ENCODE assay signal across 8 cellular contexts in the genomic region with DNA sequence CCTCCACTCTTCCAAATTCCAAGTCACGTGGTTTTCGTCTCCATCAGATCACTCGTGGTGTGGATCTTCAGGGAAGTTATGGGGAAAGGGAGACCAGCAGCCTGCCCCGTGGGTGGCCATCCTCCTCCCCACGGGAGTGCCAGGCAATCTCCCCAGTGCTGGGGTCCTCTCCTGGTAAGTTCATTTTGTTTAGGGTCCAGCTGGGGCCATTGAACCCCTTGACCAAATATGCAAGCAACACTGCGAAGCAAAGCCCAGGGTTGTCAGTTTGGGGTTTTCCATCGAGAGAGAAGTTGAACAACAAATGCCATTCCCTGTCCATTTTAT. TPM values are rescaled to one million over a fixed set of nuclear protein-coding genes. Genes with fewer than 3 reads are reported as not detected.
DNase-seq lines count a peak whose midpoint lies in the region; ATAC-seq, FAIRE-seq and TF ChIP-seq lines count a peak whose summit lies in the region.

No MANE protein-coding gene starts in this region.

- DNase-seq in Calu3 (no peak), RWPE2 (ENCODE audit: low spot score) (no peak), epithelial cell of esophagus (ENCODE audit: low read depth) (no peak), pancreas (peak in 2 of 6 donors; percentile 25 to 39)
- no peak for DNase-seq in stimulated activated CD4-positive, alpha-beta T cell treated with anti-CD3 and anti-CD28 coated beads, Interleukin-2, amount 100 ng/mL, for 48 hours
- DNase-seq in stimulated activated CD4-positive, alpha-beta T cell treated with anti-CD3 and anti-CD28 coated beads, Interleukin-15, amount 100 ng/mL, for 24 hours: no peak

- H3K4me1 ChIP-seq in RWPE2 (ENCODE audit: insufficient read depth, poor library complexity, severe bottlenecking) (peaks cover 13% of the 10 kb centered on the region), pancreas (peaks cover 4 to 15% (median 11%) of the 10 kb centered on the region in 3 donors)

- H3K27me3 Mint-ChIP-seq in Calu3 (ENCODE audit: unreplicated experiment): peaks cover 12% of the 10 kb centered on the region

- peak overlapping the region; percentile 95 for H3K27ac Mint-ChIP-seq in Calu3 (ENCODE audit: unreplicated experiment)

- ATAC-seq in RWPE2 (ENCODE audit: low read depth) (no peak), pancreas (no peak), GM18861 (IDR thresholded peaks at IDR 0.05; ENCODE audit: unreplicated experiment) (no peak), HG03565 (IDR thresholded peaks at IDR 0.05; ENCODE audit: unreplicated experiment) (no peak)

- H3K27ac ChIP-seq in RWPE2 (ENCODE audit: poor library complexity, severe bottlenecking): no peak overlapping the region
- H3K27ac ChIP-seq in pancreas: peak overlapping the region; percentile 77 to 86 (median 82)

- BruUV-seq in Calu3 (replicated peaks; lab: Mats Ljungman, UMichigan): no TSS peak

- no peak for FAIRE-seq in pancreas (lab: Jason Lieb, UNC)

- WGBS in pancreas, 2 donors: 43 to 51% methylated on average over 7 of the region's 7 CpGs

- H3K4me1 Mint-ChIP-seq in Calu3 (ENCODE audit: low read depth, unreplicated experiment): peaks cover 35% of the 10 kb centered on the region

- peaks cover 37% of the 10 kb centered on the region for H3K36me3 Mint-ChIP-seq in Calu3 (ENCODE audit: insufficient read depth, unreplicated experiment)

- TF ChIP-seq CTCF in Calu3 (IDR thresholded peaks at IDR 0.05; ENCODE audit: unreplicated experiment) (no peak), RWPE2 (IDR thresholded peaks at IDR 0.05; ENCODE audit: poor library complexity, severe bottlenecking) (no peak), epithelial cell of esophagus (IDR thresholded peaks at IDR 0.05; ENCODE audit: insufficient read depth, low read depth, low read length, missing control alignments) (no peak), pancreas (IDR thresholded peaks at IDR 0.05) (no peak)

- intact Hi-C loops in Calu3 (cut with micrococcal nuclease; ENCODE audit: unreplicated experiment) (loop anchor here (5.0 to 10.0 kb wide), 2 partner anchors 113 to 265 kb away; no protein-coding TSS in a partner anchor), pancreas (cut with DNase I) (no loop called here)

- H3K9me3 ChIP-seq in RWPE2 (ENCODE audit: severe bottlenecking) (no peaks in the 10 kb centered on the region), pancreas (no peaks in the 10 kb centered on the region)

- H3K27me3 ChIP-seq in RWPE2 (ENCODE audit: insufficient read depth, poor library complexity, severe bottlenecking) (no peaks in the 10 kb centered on the region), pancreas (no peaks in the 10 kb centered on the region)

- CTCF ChIA-PET in Calu3 (lab: Charles Lee): interaction anchor here (0.5 to 1.0 kb wide), 4 partner anchors 28 to 273 kb away, joined by 3 to 5 read pairs (median 3); no protein-coding TSS in a partner anchor

- H3K9me3 Mint-ChIP-seq in Calu3 (ENCODE audit: low read depth, unreplicated experiment): no peaks in the 10 kb centered on the region

- H3K36me3 ChIP-seq in RWPE2 (ENCODE audit: low read depth) (no peaks in the 10 kb centered on the region), pancreas (no peaks in the 10 kb centered on the region)

- H3K4me3 ChIP-seq in RWPE2 (ENCODE audit: severe bottlenecking): peak overlapping the region; percentile 65
- H3K4me3 ChIP-seq in epithelial cell of esophagus (ENCODE audit: low read length): peak overlapping the region; percentile 77
- H3K4me3 ChIP-seq in pancreas: peak overlapping the region; percentile 73 to 95 (median 86)

- H3K4me3 Mint-ChIP-seq in Calu3 (ENCODE audit: low read depth, unreplicated experiment): peak overlapping the region; percentile 91

RNA-seq across cellular contexts. Expression of a gene that starts 4.1 kb away (rescaled TPM):
- 43.6 and 46.8 TPM in 2 replicates for total RNA-seq in Calu3 (2022)
- total RNA-seq in pancreas: 10 to 100 TPM; 23.2 to 35.0 (median 29.7) TPM
- polyA plus RNA-seq in pancreas: 10 to 100 TPM; 29.7 to 32.1 TPM
